1 cellular context compared by ENCODE assay signal in genomic region chr17:4777969-4778760, GRCh38.
TF ChIP-seq lines count a peak whose summit lies in the region.

No MANE protein-coding gene starts in this region.

TF ChIP-seq in HepG2, 621 proteins besides CTCF, POLR2A, EP300 and RAD21 (continued from another document and continues in another):
- TF ChIP-seq ZNF609 (CRISPR knock-in tag; IDR thresholded peaks at IDR 0.05; ENCODE audit: borderline replicate concordance): no peak
- TF ChIP-seq, protein P1, sequence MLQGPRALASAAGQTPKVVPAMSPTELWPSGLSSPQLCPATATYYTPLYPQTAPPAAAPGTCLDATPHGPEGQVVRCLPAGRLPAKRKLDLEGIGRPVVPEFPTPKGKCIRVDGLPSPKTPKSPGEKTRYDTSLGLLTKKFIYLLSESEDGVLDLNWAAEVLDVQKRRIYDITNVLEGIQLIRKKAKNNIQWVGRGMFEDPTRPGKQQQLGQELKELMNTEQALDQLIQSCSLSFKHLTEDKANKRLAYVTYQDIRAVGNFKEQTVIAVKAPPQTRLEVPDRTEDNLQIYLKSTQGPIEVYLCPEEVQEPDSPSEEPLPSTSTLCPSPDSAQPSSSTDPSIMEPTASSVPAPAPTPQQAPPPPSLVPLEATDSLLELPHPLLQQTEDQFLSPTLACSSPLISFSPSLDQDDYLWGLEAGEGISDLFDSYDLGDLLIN (CRISPR knock-in tag; IDR thresholded peaks at IDR 0.05; ENCODE audit: borderline replicate concordance): no peak
- TF ChIP-seq ETV6 (CRISPR knock-in tag; conservative IDR thresholded peaks at IDR 0.05): no peak
- TF ChIP-seq ZNF816 (CRISPR knock-in tag; IDR thresholded peaks at IDR 0.05; ENCODE audit: borderline replicate concordance): no peak
- TF ChIP-seq NONO (IDR thresholded peaks at IDR 0.05): no peak
- TF ChIP-seq NONO (CRISPR knock-in tag; conservative IDR thresholded peaks at IDR 0.05): peak; percentile 84
- TF ChIP-seq RORA (CRISPR knock-in tag; IDR thresholded peaks at IDR 0.05): no peak
- TF ChIP-seq ZNF687 (CRISPR knock-in tag; IDR thresholded peaks at IDR 0.05): peak; percentile 55; the same call in 1 of the 2 replicates
- no peak for TF ChIP-seq CENPX (CRISPR knock-in tag; IDR thresholded peaks at IDR 0.05)
- no peak for TF ChIP-seq ZNF225 (CRISPR knock-in tag; IDR thresholded peaks at IDR 0.05)
- peak; percentile 92 for TF ChIP-seq HDAC2 (CRISPR knock-in tag; IDR thresholded peaks at IDR 0.05)
- no peak for TF ChIP-seq SRSF1 (optimal IDR thresholded peaks at IDR 0.05; ENCODE audit: low read depth, low read length)
- peak; percentile 74 for TF ChIP-seq ETV5 (CRISPR knock-in tag; IDR thresholded peaks at IDR 0.05; ENCODE audit: borderline replicate concordance)
- TF ChIP-seq, protein P2, sequence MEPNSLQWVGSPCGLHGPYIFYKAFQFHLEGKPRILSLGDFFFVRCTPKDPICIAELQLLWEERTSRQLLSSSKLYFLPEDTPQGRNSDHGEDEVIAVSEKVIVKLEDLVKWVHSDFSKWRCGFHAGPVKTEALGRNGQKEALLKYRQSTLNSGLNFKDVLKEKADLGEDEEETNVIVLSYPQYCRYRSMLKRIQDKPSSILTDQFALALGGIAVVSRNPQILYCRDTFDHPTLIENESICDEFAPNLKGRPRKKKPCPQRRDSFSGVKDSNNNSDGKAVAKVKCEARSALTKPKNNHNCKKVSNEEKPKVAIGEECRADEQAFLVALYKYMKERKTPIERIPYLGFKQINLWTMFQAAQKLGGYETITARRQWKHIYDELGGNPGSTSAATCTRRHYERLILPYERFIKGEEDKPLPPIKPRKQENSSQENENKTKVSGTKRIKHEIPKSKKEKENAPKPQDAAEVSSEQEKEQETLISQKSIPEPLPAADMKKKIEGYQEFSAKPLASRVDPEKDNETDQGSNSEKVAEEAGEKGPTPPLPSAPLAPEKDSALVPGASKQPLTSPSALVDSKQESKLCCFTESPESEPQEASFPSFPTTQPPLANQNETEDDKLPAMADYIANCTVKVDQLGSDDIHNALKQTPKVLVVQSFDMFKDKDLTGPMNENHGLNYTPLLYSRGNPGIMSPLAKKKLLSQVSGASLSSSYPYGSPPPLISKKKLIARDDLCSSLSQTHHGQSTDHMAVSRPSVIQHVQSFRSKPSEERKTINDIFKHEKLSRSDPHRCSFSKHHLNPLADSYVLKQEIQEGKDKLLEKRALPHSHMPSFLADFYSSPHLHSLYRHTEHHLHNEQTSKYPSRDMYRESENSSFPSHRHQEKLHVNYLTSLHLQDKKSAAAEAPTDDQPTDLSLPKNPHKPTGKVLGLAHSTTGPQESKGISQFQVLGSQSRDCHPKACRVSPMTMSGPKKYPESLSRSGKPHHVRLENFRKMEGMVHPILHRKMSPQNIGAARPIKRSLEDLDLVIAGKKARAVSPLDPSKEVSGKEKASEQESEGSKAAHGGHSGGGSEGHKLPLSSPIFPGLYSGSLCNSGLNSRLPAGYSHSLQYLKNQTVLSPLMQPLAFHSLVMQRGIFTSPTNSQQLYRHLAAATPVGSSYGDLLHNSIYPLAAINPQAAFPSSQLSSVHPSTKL (CRISPR knock-in tag; IDR thresholded peaks at IDR 0.05): peak; percentile 92
- TF ChIP-seq, protein P3, sequence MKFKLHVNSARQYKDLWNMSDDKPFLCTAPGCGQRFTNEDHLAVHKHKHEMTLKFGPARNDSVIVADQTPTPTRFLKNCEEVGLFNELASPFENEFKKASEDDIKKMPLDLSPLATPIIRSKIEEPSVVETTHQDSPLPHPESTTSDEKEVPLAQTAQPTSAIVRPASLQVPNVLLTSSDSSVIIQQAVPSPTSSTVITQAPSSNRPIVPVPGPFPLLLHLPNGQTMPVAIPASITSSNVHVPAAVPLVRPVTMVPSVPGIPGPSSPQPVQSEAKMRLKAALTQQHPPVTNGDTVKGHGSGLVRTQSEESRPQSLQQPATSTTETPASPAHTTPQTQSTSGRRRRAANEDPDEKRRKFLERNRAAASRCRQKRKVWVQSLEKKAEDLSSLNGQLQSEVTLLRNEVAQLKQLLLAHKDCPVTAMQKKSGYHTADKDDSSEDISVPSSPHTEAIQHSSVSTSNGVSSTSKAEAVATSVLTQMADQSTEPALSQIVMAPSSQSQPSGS (CRISPR knock-in tag; IDR thresholded peaks at IDR 0.05): peak; percentile 76; the same call in 1 of the 2 replicates
- peak; percentile 75 for TF ChIP-seq PATZ1 (CRISPR knock-in tag; IDR thresholded peaks at IDR 0.05)
- 0 out of 2 replicates have a peak, but pooled peaks have one; percentile 26 for TF ChIP-seq ZSCAN21 (CRISPR knock-in tag; IDR thresholded peaks at IDR 0.05; ENCODE audit: borderline replicate concordance)
- TF ChIP-seq PPARG (CRISPR knock-in tag; conservative IDR thresholded peaks at IDR 0.05): 0 out of 2 replicates have a peak, but pooled peaks have one; percentile 22
- peak; percentile 48 for TF ChIP-seq SMC3 (IDR thresholded peaks at IDR 0.05; ENCODE audit: low read length)
- peak; percentile 83 for TF ChIP-seq THAP11 (CRISPR knock-in tag; IDR thresholded peaks at IDR 0.05)
- peak; percentile 79 for TF ChIP-seq RARA (CRISPR knock-in tag; IDR thresholded peaks at IDR 0.05)
- TF ChIP-seq NCOR1 (IDR thresholded peaks at IDR 0.05; ENCODE audit: borderline replicate concordance, low read length): no peak
- no peak for TF ChIP-seq ARID2 (CRISPR knock-in tag; IDR thresholded peaks at IDR 0.05; ENCODE audit: borderline replicate concordance)
- peak; percentile 86 for TF ChIP-seq FOSL2 (CRISPR knock-in tag; IDR thresholded peaks at IDR 0.05)
- TF ChIP-seq BRCA1 (CRISPR knock-in tag; IDR thresholded peaks at IDR 0.05): no peak
- TF ChIP-seq SP1 (IDR thresholded peaks at IDR 0.05): no peak
- peak; percentile 43; the same call in 1 of the 2 replicates for TF ChIP-seq SP1 (CRISPR knock-in tag; IDR thresholded peaks at IDR 0.05)
- peak; percentile 56; the same call in 1 of the 2 replicates for TF ChIP-seq GATAD1 (CRISPR knock-in tag; IDR thresholded peaks at IDR 0.05)
- TF ChIP-seq CREB1 (IDR thresholded peaks at IDR 0.05): 0 out of 2 replicates have a peak, but pooled peaks have one; percentile 16
- no peak for TF ChIP-seq CREB1 (CRISPR knock-in tag; IDR thresholded peaks at IDR 0.05)
- TF ChIP-seq POLR2G (IDR thresholded peaks at IDR 0.05; ENCODE audit: low read depth, low read length): peak; percentile 23; the same call in 1 of the 2 replicates
- no peak for TF ChIP-seq HNRNPK (IDR thresholded peaks at IDR 0.05; ENCODE audit: low read depth, low read length, poor library complexity, severe bottlenecking)
